1 cellular context compared by ENCODE assay signal in the genomic region with DNA sequence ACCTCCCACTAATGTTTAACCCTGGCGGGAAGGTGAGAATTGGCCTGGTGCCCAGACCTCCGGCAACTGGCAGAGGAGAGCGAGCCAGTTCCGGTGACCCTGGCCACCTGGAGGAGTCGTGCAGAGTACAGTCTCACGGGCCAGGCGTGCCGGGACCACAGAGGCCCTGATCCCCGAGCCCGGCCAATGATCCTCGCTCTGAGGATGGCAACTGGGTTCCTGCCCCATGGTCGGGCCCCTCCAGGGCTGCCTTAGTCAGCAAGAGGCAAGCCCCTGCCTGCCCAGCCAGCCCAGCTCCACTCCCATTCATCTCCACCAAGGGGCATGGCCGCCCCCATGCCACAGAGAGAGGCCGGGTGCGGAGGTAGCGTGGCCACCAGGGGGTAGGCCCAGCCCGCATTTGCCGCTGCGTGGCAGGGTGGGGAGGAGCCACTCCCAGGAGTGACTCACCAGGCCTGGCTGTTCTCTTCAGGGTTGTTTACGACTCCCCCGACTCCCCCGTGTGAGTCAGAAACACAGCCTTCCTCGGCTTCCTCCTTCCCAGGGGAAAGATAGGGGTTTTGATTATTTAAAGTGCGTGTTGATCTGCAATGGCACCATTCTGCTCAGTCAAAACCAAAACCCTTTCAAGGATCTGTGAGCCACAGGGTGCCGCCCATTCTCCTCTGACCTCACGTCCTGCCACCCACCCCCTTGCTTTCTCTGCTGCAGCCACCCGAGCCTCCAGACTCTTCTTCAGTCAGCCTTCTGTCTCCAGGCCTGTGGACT.
TF ChIP-seq lines count a peak whose summit lies in the region.

A gene with protein sequence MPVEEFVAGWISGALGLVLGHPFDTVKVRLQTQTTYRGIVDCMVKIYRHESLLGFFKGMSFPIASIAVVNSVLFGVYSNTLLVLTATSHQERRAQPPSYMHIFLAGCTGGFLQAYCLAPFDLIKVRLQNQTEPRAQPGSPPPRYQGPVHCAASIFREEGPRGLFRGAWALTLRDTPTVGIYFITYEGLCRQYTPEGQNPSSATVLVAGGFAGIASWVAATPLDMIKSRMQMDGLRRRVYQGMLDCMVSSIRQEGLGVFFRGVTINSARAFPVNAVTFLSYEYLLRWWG (minus strand): TSS at position 611 of the 768 bp plus-strand sequence. CDS start 695 bp downstream, outside the sequence.

TF ChIP-seq in IMR-90, 13 proteins besides CTCF, POLR2A, EP300 and RAD21 (continued from another document):
- TF ChIP-seq MAZ (IDR thresholded peaks at IDR 0.05; ENCODE audit: borderline replicate concordance, low read depth, low read length) (peak; percentile 99), FOS (IDR thresholded peaks at IDR 0.05; ENCODE audit: low read depth, low read length) (peak; percentile 99), SMC3 (IDR thresholded peaks at IDR 0.05; ENCODE audit: low read depth, low read length) (peak; percentile 42; the same call in 1 of the 2 replicates), CEBPB (IDR thresholded peaks at IDR 0.05; ENCODE audit: low read depth, low read length) (peak; percentile 39), MXI1 (IDR thresholded peaks at IDR 0.05; ENCODE audit: borderline replicate concordance, low read depth, low read length) (peak; percentile 66; the same call in 1 of the 2 replicates), NFE2L2 (IDR thresholded peaks at IDR 0.05; ENCODE audit: low read depth, low read length) (0 out of 2 replicates have a peak, but pooled peaks have one; percentile 25), CHD1 (IDR thresholded peaks at IDR 0.05; ENCODE audit: low read depth, low read length) (no peak), MAFK (IDR thresholded peaks at IDR 0.05; ENCODE audit: low read depth, low read length) (peak; percentile 39), BHLHE40 (IDR thresholded peaks at IDR 0.05; ENCODE audit: low read depth, low read length) (peak; percentile 83)
- TF ChIP-seq, protein P1, sequence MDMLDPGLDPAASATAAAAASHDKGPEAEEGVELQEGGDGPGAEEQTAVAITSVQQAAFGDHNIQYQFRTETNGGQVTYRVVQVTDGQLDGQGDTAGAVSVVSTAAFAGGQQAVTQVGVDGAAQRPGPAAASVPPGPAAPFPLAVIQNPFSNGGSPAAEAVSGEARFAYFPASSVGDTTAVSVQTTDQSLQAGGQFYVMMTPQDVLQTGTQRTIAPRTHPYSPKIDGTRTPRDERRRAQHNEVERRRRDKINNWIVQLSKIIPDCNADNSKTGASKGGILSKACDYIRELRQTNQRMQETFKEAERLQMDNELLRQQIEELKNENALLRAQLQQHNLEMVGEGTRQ (IDR thresholded peaks at IDR 0.05; ENCODE audit: low read depth, low read length), result peak; percentile 1; the same call in 1 of the 2 replicates
- TF ChIP-seq, protein P2, sequence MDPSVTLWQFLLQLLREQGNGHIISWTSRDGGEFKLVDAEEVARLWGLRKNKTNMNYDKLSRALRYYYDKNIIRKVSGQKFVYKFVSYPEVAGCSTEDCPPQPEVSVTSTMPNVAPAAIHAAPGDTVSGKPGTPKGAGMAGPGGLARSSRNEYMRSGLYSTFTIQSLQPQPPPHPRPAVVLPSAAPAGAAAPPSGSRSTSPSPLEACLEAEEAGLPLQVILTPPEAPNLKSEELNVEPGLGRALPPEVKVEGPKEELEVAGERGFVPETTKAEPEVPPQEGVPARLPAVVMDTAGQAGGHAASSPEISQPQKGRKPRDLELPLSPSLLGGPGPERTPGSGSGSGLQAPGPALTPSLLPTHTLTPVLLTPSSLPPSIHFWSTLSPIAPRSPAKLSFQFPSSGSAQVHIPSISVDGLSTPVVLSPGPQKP (IDR thresholded peaks at IDR 0.05; ENCODE audit: borderline replicate concordance, low read depth, low read length), result no peak
TF ChIP-seq in IMR-90: peak in this region for 10.
